Comparison of ENCODE assay signal across 8 cellular contexts in genomic region chr11:118003021-118003423, GRCh38. TPM values are rescaled to one million over a fixed set of nuclear protein-coding genes. Genes with fewer than 3 reads are reported as not detected.
DNase-seq lines count a peak whose midpoint lies in the region; ATAC-seq and TF ChIP-seq lines count a peak whose summit lies in the region.

No MANE protein-coding gene starts in this region.

- H3K4me1 ChIP-seq in duodenal mucosa (ENCODE audit: control insufficient read depth in 1 of 2, insufficient read depth in 2 of 2, low read length in 2 of 2), result peaks cover 25 to 41% of the 10 kb centered on the region in 2 donors

- no peak overlapping the region for H3K4me3 ChIP-seq in HL-60 (replicated peaks; ENCODE audit: insufficient read depth, low read length)
- H3K4me3 ChIP-seq in duodenal mucosa (ENCODE audit: low read depth in 1 of 2, low read length in 2 of 2), result no peak overlapping the region

- H3K27ac Mint-ChIP-seq in activated B cell treated with CpG ODN at 0.5 μM for 24 hours, result peak overlapping the region; percentile 98

- peak overlapping the region in 1 of 2 donors; percentile 13 for H3K9ac ChIP-seq in duodenal mucosa (ENCODE audit: low read depth in 1 of 2, low read length in 2 of 2)

- CTCF ChIA-PET in activated B cell treated with CpG ODN at 0.5 μM for 24 hours (lab: Charles Lee), result interaction anchor here (0.7 to 3.0 kb wide), 6 partner anchors 17 to 56 kb away, joined by 3 to 10 read pairs (median 4); partner anchors contain the start of gene IL10RA

- intact Hi-C loops in activated B cell treated with CpG ODN at 0.5 μM for 24 hours (cut with micrococcal nuclease), result loop anchor here (1.0 to 5.0 kb wide), 2 partner anchors 8 to 771 kb away; partner anchors contain the start of genes PCSK7 and RNF214

- ATAC-seq in activated B cell treated with CpG ODN at 0.5 μM for 24 hours (ENCODE audit: low read depth), result peak; percentile 15

- DNase-seq in HL-60 (ENCODE audit: low read depth in 1 of 2, low spot score in 1 of 2) (no peak), activated B cell treated with CpG ODN at 0.5 μM for 24 hours (no peak), DMS153 treated with DMSO at 0.1 percent for 48 hours (lab: John Stamatoyannopoulos, UW; ENCODE audit: unreplicated experiment) (no peak), NCI-H526 (lab: John Stamatoyannopoulos, UW) (no peak), DMS79 treated with DMSO at 0.1 percent for 48 hours (lab: John Stamatoyannopoulos, UW) (no peak), NCI-H524 treated with DMSO at 0.1 percent for 48 hours (lab: John Stamatoyannopoulos, UW) (no peak)
- DNase-seq in stimulated activated CD4-positive, alpha-beta T cell treated with anti-CD3 and anti-CD28 coated beads, Interleukin-2, amount 100 ng/mL, for 48 hours, result peak; percentile 49 to 50

- peaks cover 93% of the 10 kb centered on the region for H3K4me1 Mint-ChIP-seq in activated B cell treated with CpG ODN at 0.5 μM for 24 hours

- POLR2A ChIA-PET in activated B cell treated with CpG ODN at 0.5 μM for 24 hours (lab: Charles Lee), result interaction anchor here (1.2 to 41.6 kb wide), 8 partner anchors 2 to 195 kb away, joined by 5 to 1422 read pairs (median 118); partner anchors contain the start of gene IL10RA

- H3K27me3 ChIP-seq in HL-60 (ENCODE audit: insufficient read depth, poor library complexity, severe bottlenecking), result no peaks in the 10 kb centered on the region
- no peaks in the 10 kb centered on the region for H3K27me3 ChIP-seq in duodenal mucosa (ENCODE audit: control insufficient read depth in 1 of 2, insufficient read depth in 2 of 2, low read length in 2 of 2)

- H3K27ac ChIP-seq in HL-60 (replicated peaks), result peak overlapping the region; percentile 48
- peak overlapping the region; percentile 26 for H3K27ac ChIP-seq in duodenal mucosa (ENCODE audit: low read depth, low read length)

- no peaks in the 10 kb centered on the region for H3K9me3 ChIP-seq in duodenal mucosa (ENCODE audit: control insufficient read depth in 1 of 2, low read length in 2 of 2)

- H3K4me3 Mint-ChIP-seq in activated B cell treated with CpG ODN at 0.5 μM for 24 hours, result peak overlapping the region; percentile 52

- H3K36me3 ChIP-seq in duodenal mucosa (ENCODE audit: control insufficient read depth in 1 of 2, insufficient read depth in 2 of 2, low read length in 2 of 2), result peaks cover 0 to 6% of the 10 kb centered on the region in 2 donors

- H3K27me3 Mint-ChIP-seq in activated B cell treated with CpG ODN at 0.5 μM for 24 hours, result no peaks in the 10 kb centered on the region

- TF ChIP-seq CTCF in HL-60 (IDR thresholded peaks at IDR 0.05; ENCODE audit: insufficient read depth, low read length) (no peak), activated B cell treated with CpG ODN at 0.5 μM for 24 hours (IDR thresholded peaks at IDR 0.05) (no peak)

- H3K36me3 Mint-ChIP-seq in activated B cell treated with CpG ODN at 0.5 μM for 24 hours (ENCODE audit: low read depth), result peaks cover 46% of the 10 kb centered on the region

- H3K9me3 Mint-ChIP-seq in activated B cell treated with CpG ODN at 0.5 μM for 24 hours, result peaks cover 4% of the 10 kb centered on the region

RNA-seq across cellular contexts. Expression of gene IL10RA, which starts 16.8 kb away (rescaled TPM):
- 303 and 350 TPM in 2 replicates for total RNA-seq in activated B cell treated with CpG ODN at 0.5 μM for 24 hours

Comparison
In these comparisons a context has a peak if more than half of its experiments do, and no peak if none do; other contexts are left out.
1. DNase-seq: peak in stimulated activated CD4-positive, alpha-beta T cell treated with anti-CD3 and anti-CD28 coated beads, Interleukin-2, amount 100 ng/mL, for 48 hours (2 of 2); none in HL-60 (0 of 2), activated B cell treated with CpG ODN at 0.5 μM for 24 hours (single experiment), DMS153 treated with DMSO at 0.1 percent for 48 hours (single experiment), NCI-H526 (0 of 2), DMS79 treated with DMSO at 0.1 percent for 48 hours (single experiment) and NCI-H524 treated with DMSO at 0.1 percent for 48 hours (single experiment).